1 cellular context compared by ENCODE assay signal in the genomic region with DNA sequence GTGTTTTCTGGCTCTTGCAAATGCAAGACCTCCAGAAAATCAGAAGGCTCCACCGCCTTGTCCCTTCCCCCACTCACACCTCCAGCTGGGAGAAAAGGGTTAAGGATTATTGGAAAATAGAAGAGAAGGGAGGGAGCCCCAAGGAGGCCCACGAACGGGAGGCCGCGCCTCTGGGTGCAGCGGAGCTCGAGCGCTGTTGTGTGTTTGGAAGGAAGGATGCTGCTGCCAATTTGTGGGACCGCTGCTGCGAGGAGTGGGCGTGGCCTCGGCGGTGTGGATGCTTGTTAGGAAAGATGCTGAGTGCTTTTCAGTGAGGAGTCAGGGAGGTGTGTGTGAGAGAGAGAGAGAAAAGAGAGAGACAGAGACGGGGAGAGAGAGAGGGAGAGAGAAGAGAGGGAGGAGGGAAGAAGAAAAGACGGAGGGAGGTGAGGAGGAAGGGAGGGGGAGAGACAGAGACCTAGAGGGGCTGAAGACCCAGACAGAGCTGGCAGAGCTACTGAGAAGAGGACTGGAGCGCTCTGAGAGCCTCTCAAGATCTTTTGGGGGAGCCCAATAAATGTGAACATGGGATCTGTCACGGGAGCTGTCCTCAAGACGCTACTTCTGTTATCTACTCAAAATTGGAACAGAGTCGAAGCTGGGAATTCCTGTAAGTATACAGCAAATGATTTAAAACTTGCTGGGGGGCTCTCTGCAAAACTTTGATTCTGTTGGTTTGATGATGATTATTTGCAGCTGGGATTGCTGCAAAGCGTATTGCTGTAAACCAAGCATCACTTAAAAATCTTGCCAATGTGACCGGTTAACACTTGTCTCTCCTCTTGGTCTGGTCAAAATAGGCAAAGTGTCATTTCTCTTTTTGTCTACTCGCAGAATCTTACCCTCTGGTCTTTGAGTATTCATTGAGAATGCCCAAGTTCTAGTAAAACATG.
TF ChIP-seq lines count a peak whose summit lies in the region.

A gene (plus strand): TSS at position 303 of the 932 bp plus-strand sequence. CDS start 262 bp downstream, at position 565.

TF ChIP-seq in GM23338, 12 proteins besides CTCF, POLR2A, EP300 and RAD21 (continued from another document):
- TF ChIP-seq, protein P1, sequence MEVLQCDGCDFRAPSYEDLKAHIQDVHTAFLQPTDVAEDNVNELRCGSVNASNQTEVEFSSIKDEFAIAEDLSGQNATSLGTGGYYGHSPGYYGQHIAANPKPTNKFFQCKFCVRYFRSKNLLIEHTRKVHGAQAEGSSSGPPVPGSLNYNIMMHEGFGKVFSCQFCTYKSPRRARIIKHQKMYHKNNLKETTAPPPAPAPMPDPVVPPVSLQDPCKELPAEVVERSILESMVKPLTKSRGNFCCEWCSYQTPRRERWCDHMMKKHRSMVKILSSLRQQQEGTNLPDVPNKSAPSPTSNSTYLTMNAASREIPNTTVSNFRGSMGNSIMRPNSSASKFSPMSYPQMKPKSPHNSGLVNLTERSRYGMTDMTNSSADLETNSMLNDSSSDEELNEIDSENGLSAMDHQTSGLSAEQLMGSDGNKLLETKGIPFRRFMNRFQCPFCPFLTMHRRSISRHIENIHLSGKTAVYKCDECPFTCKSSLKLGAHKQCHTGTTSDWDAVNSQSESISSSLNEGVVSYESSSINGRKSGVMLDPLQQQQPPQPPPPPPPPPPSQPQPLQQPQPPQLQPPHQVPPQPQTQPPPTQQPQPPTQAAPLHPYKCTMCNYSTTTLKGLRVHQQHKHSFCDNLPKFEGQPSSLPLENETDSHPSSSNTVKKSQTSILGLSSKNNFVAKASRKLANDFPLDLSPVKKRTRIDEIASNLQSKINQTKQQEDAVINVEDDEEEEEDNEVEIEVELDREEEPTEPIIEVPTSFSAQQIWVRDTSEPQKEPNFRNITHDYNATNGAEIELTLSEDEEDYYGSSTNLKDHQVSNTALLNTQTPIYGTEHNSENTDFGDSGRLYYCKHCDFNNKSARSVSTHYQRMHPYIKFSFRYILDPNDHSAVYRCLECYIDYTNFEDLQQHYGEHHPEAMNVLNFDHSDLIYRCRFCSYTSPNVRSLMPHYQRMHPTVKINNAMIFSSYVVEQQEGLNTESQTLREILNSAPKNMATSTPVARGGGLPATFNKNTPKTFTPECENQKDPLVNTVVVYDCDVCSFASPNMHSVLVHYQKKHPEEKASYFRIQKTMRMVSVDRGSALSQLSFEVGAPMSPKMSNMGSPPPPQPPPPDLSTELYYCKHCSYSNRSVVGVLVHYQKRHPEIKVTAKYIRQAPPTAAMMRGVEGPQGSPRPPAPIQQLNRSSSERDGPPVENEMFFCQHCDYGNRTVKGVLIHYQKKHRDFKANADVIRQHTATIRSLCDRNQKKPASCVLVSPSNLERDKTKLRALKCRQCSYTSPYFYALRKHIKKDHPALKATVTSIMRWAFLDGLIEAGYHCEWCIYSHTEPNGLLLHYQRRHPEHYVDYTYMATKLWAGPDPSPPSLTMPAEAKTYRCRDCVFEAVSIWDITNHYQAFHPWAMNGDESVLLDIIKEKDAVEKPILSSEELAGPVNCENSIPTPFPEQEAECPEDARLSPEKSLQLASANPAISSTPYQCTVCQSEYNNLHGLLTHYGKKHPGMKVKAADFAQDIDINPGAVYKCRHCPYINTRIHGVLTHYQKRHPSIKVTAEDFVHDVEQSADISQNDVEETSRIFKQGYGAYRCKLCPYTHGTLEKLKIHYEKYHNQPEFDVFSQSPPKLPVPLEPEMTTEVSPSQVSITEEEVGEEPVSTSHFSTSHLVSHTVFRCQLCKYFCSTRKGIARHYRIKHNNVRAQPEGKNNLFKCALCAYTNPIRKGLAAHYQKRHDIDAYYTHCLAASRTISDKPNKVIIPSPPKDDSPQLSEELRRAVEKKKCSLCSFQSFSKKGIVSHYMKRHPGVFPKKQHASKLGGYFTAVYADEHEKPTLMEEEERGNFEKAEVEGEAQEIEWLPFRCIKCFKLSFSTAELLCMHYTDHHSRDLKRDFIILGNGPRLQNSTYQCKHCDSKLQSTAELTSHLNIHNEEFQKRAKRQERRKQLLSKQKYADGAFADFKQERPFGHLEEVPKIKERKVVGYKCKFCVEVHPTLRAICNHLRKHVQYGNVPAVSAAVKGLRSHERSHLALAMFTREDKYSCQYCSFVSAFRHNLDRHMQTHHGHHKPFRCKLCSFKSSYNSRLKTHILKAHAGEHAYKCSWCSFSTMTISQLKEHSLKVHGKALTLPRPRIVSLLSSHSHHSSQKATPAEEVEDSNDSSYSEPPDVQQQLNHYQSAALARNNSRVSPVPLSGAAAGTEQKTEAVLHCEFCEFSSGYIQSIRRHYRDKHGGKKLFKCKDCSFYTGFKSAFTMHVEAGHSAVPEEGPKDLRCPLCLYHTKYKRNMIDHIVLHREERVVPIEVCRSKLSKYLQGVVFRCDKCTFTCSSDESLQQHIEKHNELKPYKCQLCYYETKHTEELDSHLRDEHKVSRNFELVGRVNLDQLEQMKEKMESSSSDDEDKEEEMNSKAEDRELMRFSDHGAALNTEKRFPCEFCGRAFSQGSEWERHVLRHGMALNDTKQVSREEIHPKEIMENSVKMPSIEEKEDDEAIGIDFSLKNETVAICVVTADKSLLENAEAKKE (CRISPR knock-in tag; IDR thresholded peaks at IDR 0.05) = no peak
- no peak for TF ChIP-seq ZNF114 (CRISPR knock-in tag; IDR thresholded peaks at IDR 0.05)
